ENCODE assay signal across 15 cellular contexts in genomic region chr2:37013315-37013641, GRCh38. TPM values are rescaled to one million over a fixed set of nuclear protein-coding genes. Genes with fewer than 3 reads are reported as not detected.
A peak's percentile ranks its signal among the peaks of the same experiment; 100 is the strongest.
DNase-seq lines count a peak whose midpoint lies in the region; ATAC-seq, FAIRE-seq and TF ChIP-seq lines count a peak whose summit lies in the region.
"Had no signal": no experiment of that assay in that cellular context is flagged by ENCODE, and none has a peak within 500 bp of the region (broad histone marks: within the 10 kb centered on the region; RNA-seq: fewer than 3 reads in every experiment).

No MANE protein-coding gene starts in this region.

- H3K4me3 ChIP-seq in CD4-positive, CD25-positive, alpha-beta regulatory T cell (ENCODE audit: low read depth, low read length): peak overlapping the region; percentile 61
- H3K4me3 ChIP-seq in aorta (ENCODE audit: low read length in 2 of 2) (no peak overlapping the region), hepatocyte (no peak overlapping the region)

- H4K20me1 ChIP-seq in hepatocyte (ENCODE audit: insufficient read depth, poor library complexity, severe bottlenecking): no peaks in the 10 kb centered on the region

- peaks cover 10 to 30% (median 18%) of the 10 kb centered on the region in 4 donors for H3K4me1 Mint-ChIP-seq in CD4-positive, CD25-positive, alpha-beta regulatory T cell
- H3K4me1 Mint-ChIP-seq: brain had no signal

- WGBS in aorta, 2 donors: 92 to 94% methylated on average over 4 of the region's 4 CpGs
- 100% methylated on average over 4 of the region's 4 CpGs for WGBS in hepatocyte (ENCODE audit: low lambda C conversion rate, missing lambda C conversion rate)

- no peaks in the 10 kb centered on the region for H3K27me3 ChIP-seq in CD4-positive, CD25-positive, alpha-beta regulatory T cell (ENCODE audit: control insufficient read depth, insufficient read depth, low read length)
- H3K27me3 ChIP-seq in aorta (ENCODE audit: control insufficient read depth in 1 of 2, insufficient read depth in 2 of 2, low read length in 1 of 2) (no peaks in the 10 kb centered on the region), hepatocyte (no peaks in the 10 kb centered on the region)

- H3K4me1 ChIP-seq in CD4-positive, CD25-positive, alpha-beta regulatory T cell (ENCODE audit: control insufficient read depth, insufficient read depth, low read length, poor library complexity, severe bottlenecking): peaks cover 21% of the 10 kb centered on the region
- H3K4me1 ChIP-seq in aorta (ENCODE audit: control insufficient read depth in 1 of 2, insufficient read depth in 2 of 2, low read length in 2 of 2) (no peaks in the 10 kb centered on the region), hepatocyte (ENCODE audit: insufficient read depth) (no peaks in the 10 kb centered on the region)

- peaks cover 57% of the 10 kb centered on the region for H3K36me3 ChIP-seq in CD4-positive, CD25-positive, alpha-beta regulatory T cell (ENCODE audit: control insufficient read depth, insufficient read depth, low read length)
- H3K36me3 ChIP-seq in aorta (ENCODE audit: control insufficient read depth in 1 of 2, insufficient read depth in 2 of 2, low read length in 1 of 2) (peaks cover 0 to 6% of the 10 kb centered on the region in 2 donors), hepatocyte (replicated peaks; ENCODE audit: insufficient read depth, low read depth) (no peaks in the 10 kb centered on the region)

- no peaks in the 10 kb centered on the region for H3K9me2 ChIP-seq in hepatocyte (replicated peaks; ENCODE audit: insufficient read depth)

- ATAC-seq in CD4-positive, CD25-positive, alpha-beta regulatory T cell (ENCODE audit: low read depth in 2 of 2): no peak
- ATAC-seq in GM19351 (IDR thresholded peaks at IDR 0.05; ENCODE audit: unreplicated experiment) (peak; percentile 7), HG02759 (IDR thresholded peaks at IDR 0.05; ENCODE audit: unreplicated experiment) (peak; percentile 20), HG03521 (IDR thresholded peaks at IDR 0.05; ENCODE audit: unreplicated experiment) (peak; percentile 33), aorta (ENCODE audit: low FRiP score) (no peak)
- ATAC-seq: PC-3; stimulated activated effector memory CD8-positive, alpha-beta T cell treated with anti-CD3 and anti-CD28 coated beads, Interleukin-12 subunit alpha, Interleukin-12 subunit beta, amount 100 ng/mL, for 72 hours had no signal

- peaks cover 36% of the 10 kb centered on the region for H3K36me3 Mint-ChIP-seq in CD4-positive, CD25-positive, alpha-beta regulatory T cell

- no peak overlapping the region for H3K27ac ChIP-seq in CD4-positive, CD25-positive, alpha-beta regulatory T cell (ENCODE audit: insufficient read depth, low read length, poor library complexity, severe bottlenecking)
- H3K27ac ChIP-seq in aorta (ENCODE audit: low read depth in 1 of 2, low read length in 2 of 2) (no peak overlapping the region), hepatocyte (no peak overlapping the region)

- no peak overlapping the region for H3K4me3 Mint-ChIP-seq in CD4-positive, CD25-positive, alpha-beta regulatory T cell
- H3K4me3 Mint-ChIP-seq: brain; stimulated activated effector memory CD8-positive, alpha-beta T cell treated with anti-CD3 and anti-CD28 coated beads, Interleukin-12 subunit alpha, Interleukin-12 subunit beta, amount 100 ng/mL, for 72 hours had no signal

- H3K9me3 Mint-ChIP-seq in CD4-positive, CD25-positive, alpha-beta regulatory T cell: no peaks in the 10 kb centered on the region
- H3K9me3 Mint-ChIP-seq: activated T-helper 2 cell treated with anti-CD3 and anti-CD28 coated beads, Interferon-gamma antibody, Interleukin-2, Interleukin-4, amounts not matched to agents 10 μg/mL and 5 μg/mL and 100 μg/mL, durations not matched to agents 14 hours and 24 hours and 36 hours; brain; stimulated activated effector memory CD8-positive, alpha-beta T cell treated with anti-CD3 and anti-CD28 coated beads, Interleukin-12 subunit alpha, Interleukin-12 subunit beta, amount 100 ng/mL, for 72 hours had no signal

- intact Hi-C loops in aorta (cut with DNase I): no loop called here

- no peaks in the 10 kb centered on the region for H3K9me3 ChIP-seq in CD4-positive, CD25-positive, alpha-beta regulatory T cell (ENCODE audit: control insufficient read depth in 2 of 2, low read length in 2 of 2)
- H3K9me3 ChIP-seq in aorta (ENCODE audit: control insufficient read depth, low read length): no peaks in the 10 kb centered on the region
- H3K9me3 ChIP-seq in hepatocyte (ENCODE audit: low read depth): no peaks in the 10 kb centered on the region

- peaks cover 4% of the 10 kb centered on the region for H3K27me3 Mint-ChIP-seq in CD4-positive, CD25-positive, alpha-beta regulatory T cell
- H3K27me3 Mint-ChIP-seq: brain had no signal

- no peak for TF ChIP-seq CTCF in hepatocyte (IDR thresholded peaks at IDR 0.05; ENCODE audit: poor library complexity)

- no peak overlapping the region for H2AFZ ChIP-seq in hepatocyte

- DNase-seq in CD4-positive, CD25-positive, alpha-beta regulatory T cell: no peak
- DNase-seq in frontal cortex (ENCODE audit: low spot score in 2 of 2) (no peak), NCI-H1092 treated with DMSO at 0.1 percent for 48 hours (lab: John Stamatoyannopoulos, UW) (no peak), aorta (no peak), hepatocyte (ENCODE audit: low spot score) (no peak)
- DNase-seq: DMS53; effector CD4-positive, alpha-beta T cell; PC-3; stimulated activated CD4-positive, alpha-beta T cell treated with anti-CD3 and anti-CD28 coated beads, Interleukin-2, amount 100 ng/mL, for 48 hours had no signal

- H3K4me2 ChIP-seq in hepatocyte: no peak overlapping the region

- no peak for FAIRE-seq in frontal cortex (lab: Jason Lieb, UNC)

- peak overlapping the region in 1 of 3 donors; percentile 77 for H3K27ac Mint-ChIP-seq in CD4-positive, CD25-positive, alpha-beta regulatory T cell
- H3K27ac Mint-ChIP-seq: activated T-helper 2 cell treated with anti-CD3 and anti-CD28 coated beads, Interferon-gamma antibody, Interleukin-2, Interleukin-4, amounts not matched to agents 10 μg/mL and 5 μg/mL and 100 μg/mL, durations not matched to agents 14 hours and 24 hours and 36 hours; stimulated activated effector memory CD8-positive, alpha-beta T cell treated with anti-CD3 and anti-CD28 coated beads, Interleukin-12 subunit alpha, Interleukin-12 subunit beta, amount 100 ng/mL, for 72 hours had no signal

- no peaks in the 10 kb centered on the region for H3K79me2 ChIP-seq in hepatocyte

RNA-seq across cellular contexts. Expression of gene STRN, which starts 46.9 kb away (rescaled TPM):
- total RNA-seq in CD4-positive, CD25-positive, alpha-beta regulatory T cell: 34.8 TPM
- polyA plus RNA-seq in CD4-positive, CD25-positive, alpha-beta regulatory T cell: 10 to 100 TPM; 12.3 to 16.4 (median 12.3) TPM
- total RNA-seq in frontal cortex: 24.1 TPM
- 10 to 100 TPM; 31.8 to 33.8 TPM for total RNA-seq in aorta
- polyA plus RNA-seq in aorta: 1 to 10 TPM; 5.1 to 6.1 TPM
- total RNA-seq in hepatocyte: 13.9 and 14.1 TPM in 2 replicates
- 4.4 TPM in 2 replicates for polyA plus RNA-seq in hepatocyte

Comparison
In these comparisons a context has a peak if more than half of its experiments do, and no peak if none do; other contexts are left out.
1. ATAC-seq: peak in GM19351 (single experiment), HG02759 (single experiment) and HG03521 (single experiment); none in CD4-positive, CD25-positive, alpha-beta regulatory T cell (0 of 2) and aorta (single experiment).